14 cellular contexts compared by ENCODE assay signal in genomic region chr19:1760786-1761527, GRCh38. TPM values are rescaled to one million over a fixed set of nuclear protein-coding genes. Genes with fewer than 3 reads are reported as not detected.
"Had no signal": no experiment of that assay in that cellular context is flagged by ENCODE, and none has a peak within 500 bp of the region (broad histone marks: within the 10 kb centered on the region; RNA-seq: fewer than 3 reads in every experiment).

No MANE protein-coding gene starts in this region.

RNA-seq across cellular contexts. Expression of gene ONECUT3, which starts 7.7 kb away (rescaled TPM):
- total RNA-seq: activated CD4-positive, alpha-beta memory T cell treated with anti-CD3 and anti-CD28 coated beads for 36 hours; activated CD4-positive, alpha-beta T cell treated with anti-CD3 and anti-CD28 coated beads for 36 hours; activated CD8-positive, alpha-beta memory T cell treated with anti-CD3 and anti-CD28 coated beads for 36 hours; activated CD8-positive, alpha-beta T cell treated with anti-CD3 and anti-CD28 coated beads for 36 hours; activated naive CD8-positive, alpha-beta T cell treated with anti-CD3 and anti-CD28 coated beads, Interleukin-2, amount 10 ng/mL, durations not matched to agents 7 days and 5 days; activated T-cell treated with anti-CD3 and anti-CD28 coated beads, Interleukin-2, amount 50 U/mL, for 4 hours; activated T-helper 2 cell treated with anti-CD3 and anti-CD28 coated beads, Interferon-gamma antibody, Interleukin-2, Interleukin-4, amounts not matched to agents 10 μg/mL and 5 μg/mL and 100 μg/mL, durations not matched to agents 14 hours and 24 hours and 36 hours; ascending aorta; breast epithelium; cardiac septum; cerebellum; T-helper 1 cell treated with Interleukin-12 subunit alpha and Interleukin-12 subunit beta and Interleukin-4 antibody, amounts not matched to agents 30 ng/mL and 1 ng/mL, for 36 hours; T-helper 17 cell; T-helper 2 cell treated with Interferon-gamma antibody and Interleukin-4, amounts not matched to agents 100 ng/mL and 5 ng/mL, for 36 hours had no signal
